ENCODE assay signal across 18 cellular contexts in genomic region chr14:22143360-22143759, GRCh38.
"Had no signal": no experiment of that assay in that cellular context is flagged by ENCODE, and none has a peak within 500 bp of the region (broad histone marks: within the 10 kb centered on the region; RNA-seq: fewer than 3 reads in every experiment).

No MANE protein-coding gene starts in this region.

- H3K27me3 ChIP-seq: adrenal gland, esophagus muscularis mucosa, SJCRH30 had no signal

- H3K4me1 ChIP-seq: adrenal gland, esophagus muscularis mucosa, SJCRH30, suprapubic skin had no signal

- H3K9me3 ChIP-seq: adrenal gland, esophagus muscularis mucosa, neutrophil, SJCRH30, suprapubic skin had no signal

- H3K9me3 Mint-ChIP-seq: activated CD4-positive, alpha-beta T cell treated with anti-CD3 and anti-CD28 coated beads, Interleukin-2, amount 10 ng/mL, durations not matched to agents 24 days and 14 days; immature natural killer cell; naive thymus-derived CD4-positive, alpha-beta T cell had no signal

- DNase-seq: activated CD4-positive, alpha-beta T cell treated with anti-CD3 and anti-CD28 coated beads, Interleukin-2, amount 10 ng/mL, durations not matched to agents 24 days and 14 days; activated naive CD4-positive, alpha-beta T cell treated with anti-CD3 and anti-CD28 coated beads, Interleukin-2, amount 50 U/mL, for 16 hours; activated T-cell treated with anti-CD3 and anti-CD28 coated beads for 4 hours; adrenal gland; caudate nucleus; foreskin fibroblast; immature natural killer cell; left cardiac atrium; naive thymus-derived CD4-positive, alpha-beta T cell; posterior cingulate gyrus; SJCRH30; stimulated activated CD4-positive, alpha-beta T cell treated with anti-CD3 and anti-CD28 coated beads, Interleukin-2, amount 100 ng/mL, for 48 hours; stimulated activated naive CD4-positive, alpha-beta T cell treated with Interleukin-2 at 50 U/mL for 16 hours; T-helper 2 cell; trophoblast cell had no signal

- H3K4me3 ChIP-seq: adrenal gland, esophagus muscularis mucosa, SJCRH30, suprapubic skin had no signal

- H3K36me3 ChIP-seq: adrenal gland, esophagus muscularis mucosa, neutrophil, SJCRH30, suprapubic skin had no signal

- H3K27ac ChIP-seq: adrenal gland, esophagus muscularis mucosa, neutrophil, SJCRH30, suprapubic skin had no signal

- ATAC-seq: left cardiac atrium; naive thymus-derived CD4-positive, alpha-beta T cell had no signal

- H3K27ac Mint-ChIP-seq: activated CD4-positive, alpha-beta T cell treated with anti-CD3 and anti-CD28 coated beads, Interleukin-2, amount 10 ng/mL, durations not matched to agents 24 days and 14 days; immature natural killer cell; naive thymus-derived CD4-positive, alpha-beta T cell had no signal

- H3K36me3 Mint-ChIP-seq: immature natural killer cell; naive thymus-derived CD4-positive, alpha-beta T cell had no signal

- H3K4me1 Mint-ChIP-seq: activated CD4-positive, alpha-beta T cell treated with anti-CD3 and anti-CD28 coated beads, Interleukin-2, amount 10 ng/mL, durations not matched to agents 24 days and 14 days; immature natural killer cell had no signal

- H3K4me3 Mint-ChIP-seq: activated CD4-positive, alpha-beta T cell treated with anti-CD3 and anti-CD28 coated beads, Interleukin-2, amount 10 ng/mL, durations not matched to agents 24 days and 14 days; immature natural killer cell; naive thymus-derived CD4-positive, alpha-beta T cell had no signal
